Comparison of ENCODE assay signal across 8 cellular contexts in the genomic region with DNA sequence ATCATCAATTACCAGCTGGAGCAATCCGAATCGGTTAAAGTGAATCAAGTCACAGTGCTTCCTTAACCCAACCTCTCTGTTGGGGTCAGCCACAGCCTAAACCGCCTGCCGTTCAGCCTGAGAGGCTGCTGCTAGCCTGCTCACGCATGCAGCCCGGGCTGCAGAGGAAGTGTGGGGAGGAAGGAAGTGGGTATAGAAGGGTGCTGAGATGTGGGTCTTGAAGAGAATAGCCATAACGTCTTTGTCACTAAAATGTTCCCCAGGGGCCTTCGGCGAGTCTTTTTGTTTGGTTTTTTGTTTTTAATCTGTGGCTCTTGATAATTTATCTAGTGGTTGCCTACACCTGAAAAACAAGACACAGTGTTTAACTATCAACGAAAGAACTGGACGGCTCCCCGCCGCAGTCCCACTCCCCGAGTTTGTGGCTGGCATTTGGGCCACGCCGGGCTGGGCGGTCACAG. TPM values are rescaled to one million over a fixed set of nuclear protein-coding genes. Genes with fewer than 3 reads are reported as not detected.
A peak's percentile ranks its signal among the peaks of the same experiment; 100 is the strongest.
DNase-seq lines count a peak whose midpoint lies in the region; ATAC-seq and TF ChIP-seq lines count a peak whose summit lies in the region.

No MANE protein-coding gene starts in this region.

- H3K27ac ChIP-seq in osteoblast (ENCODE audit: low read depth, low read length), result no peak overlapping the region

- H3K36me3 ChIP-seq in osteoblast (ENCODE audit: insufficient read depth, low read length), result no peaks in the 10 kb centered on the region

- H3K4me1 ChIP-seq in osteoblast (ENCODE audit: insufficient read depth, low read length), result peaks cover 11% of the 10 kb centered on the region

- TF ChIP-seq CTCF in fibroblast of the aortic adventitia (IDR thresholded peaks at IDR 0.05; ENCODE audit: insufficient read depth, low read length) (no peak), osteoblast (IDR thresholded peaks at IDR 0.05; ENCODE audit: extremely low read depth, low read depth, low read length) (no peak)

- H3K4me2 ChIP-seq in osteoblast (ENCODE audit: insufficient read depth, low read length), result peak overlapping the region; percentile 90

- ATAC-seq in GM18499 (IDR thresholded peaks at IDR 0.05; ENCODE audit: insufficient read depth, unreplicated experiment) (peak; percentile 58), HG02678 (IDR thresholded peaks at IDR 0.05; ENCODE audit: unreplicated experiment) (peak; percentile 71)

- H3K27me3 ChIP-seq in osteoblast (ENCODE audit: insufficient read depth, low read length), result peaks cover 3% of the 10 kb centered on the region

- no peaks in the 10 kb centered on the region for H3K9me3 ChIP-seq in osteoblast (ENCODE audit: low read depth, low read length)

- H3K4me3 ChIP-seq in fibroblast of the aortic adventitia (ENCODE audit: low read depth, low read length) (peak overlapping the region; percentile 71), osteoblast (ENCODE audit: insufficient read depth, low read length) (peak overlapping the region; percentile 78)

- peak overlapping the region; percentile 88 for H2AFZ ChIP-seq in osteoblast (ENCODE audit: low read length)

- peak; percentile 36 for DNase-seq in NK-92 (lab: John Stamatoyannopoulos, UW; ENCODE audit: unreplicated experiment)
- DNase-seq in activated T-cell treated with anti-CD3 and anti-CD28 coated beads for 4 hours, result peak; percentile 38
- DNase-seq in fibroblast of the aortic adventitia (ENCODE audit: low read depth), result no peak
- DNase-seq in osteoblast (ENCODE audit: insufficient read length, low spot score, missing footprints), result peak; percentile 81
- DNase-seq in ureter (ENCODE audit: low spot score), result peak; percentile 46
- no peak for DNase-seq in GM19240 (ENCODE audit: insufficient read length, low spot score)

- no peaks in the 10 kb centered on the region for H3K79me2 ChIP-seq in osteoblast (ENCODE audit: insufficient read depth, low read length)

- H4K20me1 ChIP-seq in osteoblast (ENCODE audit: insufficient read depth, low read length), result no peaks in the 10 kb centered on the region

RNA-seq across cellular contexts. Expression of gene ITGA4, which starts 0.5 kb away (rescaled TPM):
- total RNA-seq in fibroblast of the aortic adventitia (ENCODE audit: low replicate concordance), result 8.9 and 27.6 TPM in 2 replicates
- total RNA-seq in osteoblast, result 5.3 and 9.0 TPM in 2 replicates
- total RNA-seq in ureter, result 7.4 TPM

Comparison
In these comparisons a context has a peak if more than half of its experiments do, and no peak if none do; other contexts are left out.
1. DNase-seq: peak in NK-92 (single experiment), activated T-cell treated with anti-CD3 and anti-CD28 coated beads for 4 hours (single experiment), osteoblast (single experiment) and ureter (single experiment); none in fibroblast of the aortic adventitia (single experiment) and GM19240 (single experiment).